Comparison of ENCODE assay signal across 1 cellular context in the genomic region with DNA sequence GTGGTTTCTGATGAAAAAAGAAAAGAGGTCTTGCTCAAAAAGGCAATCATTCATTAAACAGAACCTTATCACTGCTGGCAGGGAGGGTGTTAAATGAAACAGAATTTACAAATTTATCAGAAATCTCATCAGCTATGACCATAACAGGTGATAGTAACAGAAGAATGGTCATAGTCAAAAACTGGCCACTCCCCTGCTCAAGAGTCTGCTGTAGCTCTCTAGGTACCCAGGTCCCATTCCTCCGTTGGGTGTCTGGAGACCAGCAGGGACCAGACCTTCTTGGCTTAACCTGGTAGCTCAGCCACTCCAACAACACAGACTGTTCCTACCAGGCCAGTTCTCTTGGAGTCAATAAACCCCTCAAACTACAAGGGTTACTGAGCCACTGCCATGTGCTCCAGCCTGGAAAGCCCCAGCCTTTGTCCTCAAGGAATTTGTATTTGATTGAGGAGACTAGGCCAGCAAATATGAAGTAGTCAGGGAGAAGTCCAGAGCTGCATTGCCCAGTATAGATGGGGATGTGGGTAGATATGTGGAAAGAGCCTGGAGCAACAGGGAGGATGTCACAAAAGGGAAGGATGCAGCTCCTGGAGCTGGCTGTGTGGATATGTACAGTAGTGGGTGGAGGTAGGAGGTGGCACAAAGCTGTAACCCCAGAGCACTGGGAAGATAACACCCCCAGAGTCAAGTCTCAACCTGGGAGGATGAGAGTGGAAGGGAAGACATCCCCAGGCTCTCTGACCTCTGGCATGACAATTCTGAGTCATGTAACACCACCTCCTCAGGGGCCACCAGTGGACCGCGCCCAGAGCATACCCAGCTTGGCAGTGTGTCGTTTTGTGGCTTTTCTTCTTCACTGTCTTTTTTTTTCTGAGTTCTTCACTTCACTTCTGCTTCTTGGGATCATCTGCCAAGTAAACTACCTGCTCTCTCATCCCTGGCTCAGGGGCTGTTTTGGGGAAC.
TF ChIP-seq lines count a peak whose summit lies in the region.

No MANE protein-coding gene starts in this region.

TF ChIP-seq in HCT116, 20 proteins besides CTCF, POLR2A, EP300 and RAD21 (continued from another document):
- no peak for TF ChIP-seq ZFX (IDR thresholded peaks at IDR 0.05)
- TF ChIP-seq, protein P1, sequence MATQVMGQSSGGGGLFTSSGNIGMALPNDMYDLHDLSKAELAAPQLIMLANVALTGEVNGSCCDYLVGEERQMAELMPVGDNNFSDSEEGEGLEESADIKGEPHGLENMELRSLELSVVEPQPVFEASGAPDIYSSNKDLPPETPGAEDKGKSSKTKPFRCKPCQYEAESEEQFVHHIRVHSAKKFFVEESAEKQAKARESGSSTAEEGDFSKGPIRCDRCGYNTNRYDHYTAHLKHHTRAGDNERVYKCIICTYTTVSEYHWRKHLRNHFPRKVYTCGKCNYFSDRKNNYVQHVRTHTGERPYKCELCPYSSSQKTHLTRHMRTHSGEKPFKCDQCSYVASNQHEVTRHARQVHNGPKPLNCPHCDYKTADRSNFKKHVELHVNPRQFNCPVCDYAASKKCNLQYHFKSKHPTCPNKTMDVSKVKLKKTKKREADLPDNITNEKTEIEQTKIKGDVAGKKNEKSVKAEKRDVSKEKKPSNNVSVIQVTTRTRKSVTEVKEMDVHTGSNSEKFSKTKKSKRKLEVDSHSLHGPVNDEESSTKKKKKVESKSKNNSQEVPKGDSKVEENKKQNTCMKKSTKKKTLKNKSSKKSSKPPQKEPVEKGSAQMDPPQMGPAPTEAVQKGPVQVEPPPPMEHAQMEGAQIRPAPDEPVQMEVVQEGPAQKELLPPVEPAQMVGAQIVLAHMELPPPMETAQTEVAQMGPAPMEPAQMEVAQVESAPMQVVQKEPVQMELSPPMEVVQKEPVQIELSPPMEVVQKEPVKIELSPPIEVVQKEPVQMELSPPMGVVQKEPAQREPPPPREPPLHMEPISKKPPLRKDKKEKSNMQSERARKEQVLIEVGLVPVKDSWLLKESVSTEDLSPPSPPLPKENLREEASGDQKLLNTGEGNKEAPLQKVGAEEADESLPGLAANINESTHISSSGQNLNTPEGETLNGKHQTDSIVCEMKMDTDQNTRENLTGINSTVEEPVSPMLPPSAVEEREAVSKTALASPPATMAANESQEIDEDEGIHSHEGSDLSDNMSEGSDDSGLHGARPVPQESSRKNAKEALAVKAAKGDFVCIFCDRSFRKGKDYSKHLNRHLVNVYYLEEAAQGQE (IDR thresholded peaks at IDR 0.05; ENCODE audit: low read depth): no peak
- no peak for TF ChIP-seq ELF1 (IDR thresholded peaks at IDR 0.05; ENCODE audit: borderline replicate concordance, low read depth)
- TF ChIP-seq FOSL1 (IDR thresholded peaks at IDR 0.05; ENCODE audit: low read depth): no peak
- no peak for TF ChIP-seq YY1 (IDR thresholded peaks at IDR 0.05; ENCODE audit: extremely low read depth, insufficient replicate concordance, low read depth, low read length)
- TF ChIP-seq, protein P2, sequence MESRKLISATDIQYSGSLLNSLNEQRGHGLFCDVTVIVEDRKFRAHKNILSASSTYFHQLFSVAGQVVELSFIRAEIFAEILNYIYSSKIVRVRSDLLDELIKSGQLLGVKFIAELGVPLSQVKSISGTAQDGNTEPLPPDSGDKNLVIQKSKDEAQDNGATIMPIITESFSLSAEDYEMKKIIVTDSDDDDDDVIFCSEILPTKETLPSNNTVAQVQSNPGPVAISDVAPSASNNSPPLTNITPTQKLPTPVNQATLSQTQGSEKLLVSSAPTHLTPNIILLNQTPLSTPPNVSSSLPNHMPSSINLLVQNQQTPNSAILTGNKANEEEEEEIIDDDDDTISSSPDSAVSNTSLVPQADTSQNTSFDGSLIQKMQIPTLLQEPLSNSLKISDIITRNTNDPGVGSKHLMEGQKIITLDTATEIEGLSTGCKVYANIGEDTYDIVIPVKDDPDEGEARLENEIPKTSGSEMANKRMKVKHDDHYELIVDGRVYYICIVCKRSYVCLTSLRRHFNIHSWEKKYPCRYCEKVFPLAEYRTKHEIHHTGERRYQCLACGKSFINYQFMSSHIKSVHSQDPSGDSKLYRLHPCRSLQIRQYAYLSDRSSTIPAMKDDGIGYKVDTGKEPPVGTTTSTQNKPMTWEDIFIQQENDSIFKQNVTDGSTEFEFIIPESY (IDR thresholded peaks at IDR 0.05; ENCODE audit: extremely low read depth, insufficient replicate concordance, low read length): no peak
- TF ChIP-seq EZH2phosphoT487 (IDR thresholded peaks at IDR 0.05; ENCODE audit: borderline replicate concordance): no peak
